Comparison of ENCODE assay signal across 34 cellular contexts in the genomic region with DNA sequence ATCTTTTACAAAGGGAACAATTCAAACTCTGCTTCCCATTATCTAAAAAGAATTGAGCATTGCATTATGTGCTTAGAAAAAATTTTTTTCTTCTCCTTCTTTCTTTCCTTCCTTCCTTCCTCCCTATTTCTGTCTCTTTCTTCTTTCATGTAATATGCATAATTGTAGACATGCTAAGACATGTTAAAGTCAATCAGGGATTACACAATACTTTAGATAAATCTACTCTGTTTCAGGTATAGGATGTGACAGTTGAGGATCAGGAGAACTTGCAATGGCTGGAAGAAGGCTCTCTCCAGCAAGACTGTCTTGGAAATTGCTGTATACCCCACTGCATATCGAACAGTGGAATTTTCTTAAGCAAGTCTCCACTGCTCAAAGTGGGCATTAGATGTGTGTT.
"Had no signal": no experiment of that assay in that cellular context is flagged by ENCODE, and none has a peak within 500 bp of the region (broad histone marks: within the 10 kb centered on the region; RNA-seq: fewer than 3 reads in every experiment).

No MANE protein-coding gene starts in this region.

- H3K9me3 Mint-ChIP-seq: stimulated activated memory B cell treated with anti-CD40 and anti-IgM and Interleukin-4, amounts not matched to agents 10 μg/mL and 1 μg/mL and 100 μg/mL, for 72 hours had no signal

- H3K4me1 Mint-ChIP-seq: naive thymus-derived CD8-positive, alpha-beta T cell; nephron progenitor cell; neural progenitor cell; stimulated activated memory B cell treated with anti-CD40 and anti-IgM and Interleukin-4, amounts not matched to agents 10 μg/mL and 1 μg/mL and 100 μg/mL, for 72 hours; stimulated activated naive CD8-positive, alpha-beta T cell treated with anti-CD3 and anti-CD28 coated beads, Interleukin-15, amount 100 ng/mL, for 72 hours had no signal

- H3K4me3 ChIP-seq: neural progenitor cell, ovary, psoas muscle, skin epidermis, smooth muscle cell, spleen, suprapubic skin, testis, tibial artery, transverse colon, upper lobe of right lung, uterus had no signal

- H3K4me1 ChIP-seq: parathyroid adenoma, psoas muscle, spleen, testis, transverse colon, upper lobe of right lung, uterus had no signal

- H3K27ac Mint-ChIP-seq: naive B cell; naive thymus-derived CD8-positive, alpha-beta T cell; natural killer cell treated with Interleukin-12 subunit alpha and Interleukin-12 subunit beta and Interleukin-15 and Interleukin-18, amount 100 ng/mL, for 72 hours; nephron progenitor cell; neural progenitor cell; progenitor cell of endocrine pancreas; stimulated activated memory B cell treated with anti-CD40 and anti-IgM and Interleukin-4, amounts not matched to agents 10 μg/mL and 1 μg/mL and 100 μg/mL, for 72 hours; stimulated activated naive CD8-positive, alpha-beta T cell treated with anti-CD3 and anti-CD28 coated beads, Interleukin-15, amount 100 ng/mL, for 72 hours; type B pancreatic cell had no signal

- H3K36me3 ChIP-seq: neural progenitor cell, neutrophil, ovary, spleen, suprapubic skin, tibial artery, transverse colon, upper lobe of right lung, uterus had no signal

- H3K36me3 Mint-ChIP-seq: neural progenitor cell had no signal

- ATAC-seq: naive thymus-derived CD8-positive, alpha-beta T cell; natural killer cell treated with Interleukin-12 subunit alpha and Interleukin-12 subunit beta and Interleukin-15 and Interleukin-18, amount 100 ng/mL, for 72 hours; psoas muscle; right cardiac atrium; sciatic nerve; stimulated activated memory B cell treated with anti-CD40 and anti-IgM and Interleukin-4, amounts not matched to agents 10 μg/mL and 1 μg/mL and 100 μg/mL, for 72 hours; stimulated activated naive CD8-positive, alpha-beta T cell treated with anti-CD3 and anti-CD28 coated beads, Interleukin-15, amount 100 ng/mL, for 72 hours; stimulated activated naive CD8-positive, alpha-beta T cell treated with anti-CD3 and anti-CD28 coated beads, Interleukin-15, Interleukin-2, amounts not matched to agents 100 U/mL and 50 U/mL, for 24 hours; upper lobe of right lung had no signal

- H3K4me3 Mint-ChIP-seq: naive B cell; naive thymus-derived CD8-positive, alpha-beta T cell; natural killer cell treated with Interleukin-12 subunit alpha and Interleukin-12 subunit beta and Interleukin-15 and Interleukin-18, amount 100 ng/mL, for 72 hours; nephron progenitor cell; neural progenitor cell; stimulated activated memory B cell treated with anti-CD40 and anti-IgM and Interleukin-4, amounts not matched to agents 10 μg/mL and 1 μg/mL and 100 μg/mL, for 72 hours; stimulated activated naive CD8-positive, alpha-beta T cell treated with anti-CD3 and anti-CD28 coated beads, Interleukin-15, amount 100 ng/mL, for 72 hours; type B pancreatic cell had no signal

- DNase-seq: naive B cell; naive thymus-derived CD8-positive, alpha-beta T cell; nephron progenitor cell; occipital lobe; ovary; posterior cingulate gyrus; psoas muscle; right cardiac atrium; spleen; stimulated activated CD4-positive, alpha-beta T cell treated with anti-CD3 and anti-CD28 coated beads, Interleukin-12 subunit alpha, Interleukin-12 subunit beta, amount 100 ng/mL, for 4 hours; stimulated activated CD4-positive, alpha-beta T cell treated with anti-CD3 and anti-CD28 coated beads, Interleukin-1b, Interleukin-23, amount 100 ng/mL, for 48 hours; stimulated activated CD4-positive, alpha-beta T cell treated with anti-CD3 and anti-CD28 coated beads, Interleukin-4, amount 100 ng/mL, for 1 hour; stimulated activated CD4-positive, alpha-beta T cell treated with anti-CD3 and anti-CD28 coated beads, Interleukin-4, amount 100 ng/mL, for 4 hours; stimulated activated CD8-positive, alpha-beta memory T cell treated with anti-CD3 and anti-CD28 coated beads, Interleukin-4, amount 100 ng/mL, for 48 hours; stimulated activated naive CD4-positive, alpha-beta T cell; stimulated activated naive CD8-positive, alpha-beta T cell treated with anti-CD3 and anti-CD28 coated beads, Interleukin-15, amount 100 ng/mL, for 72 hours; stimulated activated naive CD8-positive, alpha-beta T cell treated with anti-CD3 and anti-CD28 coated beads, Interleukin-15, Interleukin-2, amounts not matched to agents 100 U/mL and 50 U/mL, for 24 hours; substantia nigra; testis; tibial artery; transverse colon; upper lobe of right lung; uterus had no signal

- H3K9me3 ChIP-seq: neutrophil, ovary, psoas muscle, testis, upper lobe of right lung, uterus had no signal

- H3K79me2 ChIP-seq: parathyroid adenoma had no signal

- H3K9ac ChIP-seq: neural progenitor cell, parathyroid adenoma had no signal

- H3K27ac ChIP-seq: neural progenitor cell, neutrophil, ovary, parathyroid adenoma, psoas muscle, skin epidermis, spleen, suprapubic skin, testis, tibial artery, transverse colon, upper lobe of right lung, uterus had no signal

- H3K4me2 ChIP-seq: neural progenitor cell, smooth muscle cell had no signal

- H2AFZ ChIP-seq: neural progenitor cell, parathyroid adenoma had no signal

- H3K27me3 ChIP-seq: neural progenitor cell, neutrophil, ovary, spleen, suprapubic skin, testis, tibial artery, transverse colon, upper lobe of right lung, uterus had no signal

- H3K27me3 Mint-ChIP-seq: progenitor cell of endocrine pancreas; stimulated activated naive CD8-positive, alpha-beta T cell treated with anti-CD3 and anti-CD28 coated beads, Interleukin-15, amount 100 ng/mL, for 72 hours; type B pancreatic cell had no signal
